ENCODE assay signal across 1 cellular context in genomic region chr19:43527860-43528622, GRCh38.
TF ChIP-seq lines count a peak whose summit lies in the region.

No MANE protein-coding gene starts in this region.

TF ChIP-seq in HepG2, 621 proteins besides CTCF, POLR2A, EP300 and RAD21:
- TF ChIP-seq ZNF737 (CRISPR knock-in tag; IDR thresholded peaks at IDR 0.05; ENCODE audit: borderline replicate concordance) (no peak), ZFP82 (CRISPR knock-in tag; IDR thresholded peaks at IDR 0.05; ENCODE audit: borderline replicate concordance) (no peak), ZBTB40 (IDR thresholded peaks at IDR 0.05) (no peak), ZBTB40 (CRISPR knock-in tag; IDR thresholded peaks at IDR 0.05) (no peak), ZNF382 (CRISPR knock-in tag; IDR thresholded peaks at IDR 0.05; ENCODE audit: borderline replicate concordance) (no peak), NFATC3 (CRISPR knock-in tag; IDR thresholded peaks at IDR 0.05) (no peak), RFX5 (IDR thresholded peaks at IDR 0.05; ENCODE audit: low read depth, low read length) (no peak), KDM5A (IDR thresholded peaks at IDR 0.05; ENCODE audit: borderline replicate concordance, low read length) (no peak), FOXA3 (CRISPR knock-in tag; IDR thresholded peaks at IDR 0.05) (no peak), GZF1 (CRISPR knock-in tag; IDR thresholded peaks at IDR 0.05) (no peak), SALL2 (CRISPR knock-in tag; IDR thresholded peaks at IDR 0.05) (no peak), ZNF678 (CRISPR knock-in tag; IDR thresholded peaks at IDR 0.05) (no peak), MATR3 (CRISPR knock-in tag; IDR thresholded peaks at IDR 0.05) (no peak), POLR2AphosphoS2 (IDR thresholded peaks at IDR 0.05; ENCODE audit: low read depth, low read length) (no peak), ZNF567 (CRISPR knock-in tag; IDR thresholded peaks at IDR 0.05; ENCODE audit: borderline replicate concordance) (no peak), REXO4 (CRISPR knock-in tag; IDR thresholded peaks at IDR 0.05; ENCODE audit: borderline replicate concordance) (no peak), HMGA1 (CRISPR knock-in tag; conservative IDR thresholded peaks at IDR 0.05) (no peak), NR2F1 (CRISPR knock-in tag; IDR thresholded peaks at IDR 0.05) (no peak), ZNF790 (CRISPR knock-in tag; IDR thresholded peaks at IDR 0.05; ENCODE audit: borderline replicate concordance) (no peak), ZFP37 (CRISPR knock-in tag; IDR thresholded peaks at IDR 0.05; ENCODE audit: borderline replicate concordance) (no peak)
